ENCODE assay signal across 26 cellular contexts in genomic region chr12:115528466-115528865, GRCh38.
"Had no signal": no experiment of that assay in that cellular context is flagged by ENCODE, and none has a peak within 500 bp of the region (broad histone marks: within the 10 kb centered on the region; RNA-seq: fewer than 3 reads in every experiment).

No MANE protein-coding gene starts in this region.

- H3K27ac ChIP-seq: left ventricle myocardium inferior, ovary, skin epidermis, testis, thyroid gland, transverse colon, upper lobe of left lung, vagina had no signal

- H3K27me3 ChIP-seq: ovary, testis, thyroid gland, transverse colon, upper lobe of left lung, vagina had no signal

- H3K9me3 ChIP-seq: left ventricle myocardium inferior, mucosa of descending colon, ovary, testis, thyroid gland, transverse colon, upper lobe of left lung, vagina had no signal

- H3K4me3 ChIP-seq: left ventricle myocardium inferior, lung, mucosa of descending colon, ovary, skin epidermis, testis, thyroid gland, transverse colon, upper lobe of left lung, vagina had no signal

- H3K4me1 ChIP-seq: left ventricle myocardium inferior, testis, thyroid gland, transverse colon, upper lobe of left lung, vagina had no signal

- DNase-seq: hypothalamus; immature natural killer cell; islet precursor cell; left ventricle myocardium inferior; midbrain; mucosa of descending colon; naive thymus-derived CD4-positive, alpha-beta T cell; ovary; retina; right cardiac atrium; stimulated activated CD4-positive, alpha-beta T cell treated with anti-CD3 and anti-CD28 coated beads, Interleukin-12 subunit alpha, Interleukin-12 subunit beta, amount 100 ng/mL, for 4 hours; stimulated activated CD4-positive, alpha-beta T cell treated with anti-CD3 and anti-CD28 coated beads, Interleukin-15, amount 100 ng/mL, for 24 hours; stimulated activated CD4-positive, alpha-beta T cell treated with anti-CD3 and anti-CD28 coated beads, Interleukin-4, amount 100 ng/mL, for 4 hours; stimulated activated CD8-positive, alpha-beta memory T cell treated with anti-CD3 and anti-CD28 coated beads, Interleukin-4, amount 100 ng/mL, for 48 hours; stimulated activated naive CD4-positive, alpha-beta T cell treated with Interleukin-2 at 50 U/mL for 16 hours; stimulated activated naive CD8-positive, alpha-beta T cell treated with anti-CD3 and anti-CD28 coated beads, Interleukin-15, amount 100 ng/mL, for 72 hours; testis; thyroid gland; transverse colon; upper lobe of left lung had no signal

- ATAC-seq: mucosa of descending colon; naive thymus-derived CD4-positive, alpha-beta T cell; natural killer cell treated with Interleukin-12 subunit alpha and Interleukin-12 subunit beta and Interleukin-15 and Interleukin-18, amount 100 ng/mL, for 72 hours; right cardiac atrium; sciatic nerve; stimulated activated memory B cell treated with anti-CD40 and anti-IgM and Interleukin-4, amounts not matched to agents 10 μg/mL and 1 μg/mL and 100 μg/mL, for 72 hours; stimulated activated naive CD8-positive, alpha-beta T cell treated with anti-CD3 and anti-CD28 coated beads, Interleukin-15, amount 100 ng/mL, for 72 hours had no signal

- H3K36me3 ChIP-seq: left ventricle myocardium inferior, ovary, thyroid gland, transverse colon, upper lobe of left lung, vagina had no signal
